ENCODE assay signal across 1 cellular context in genomic region chr9:136806631-136807201, GRCh38.
TF ChIP-seq lines count a peak whose summit lies in the region.

No MANE protein-coding gene starts in this region.

TF ChIP-seq in K562, 482 proteins besides CTCF, POLR2A, EP300 and RAD21:
- no peak for TF ChIP-seq NCOA1 (IDR thresholded peaks at IDR 0.05; ENCODE audit: low read depth)
- TF ChIP-seq HLTF (IDR thresholded peaks at IDR 0.05) = no peak
- TF ChIP-seq ZBTB1 (CRISPR knock-in tag; IDR thresholded peaks at IDR 0.05; ENCODE audit: borderline replicate concordance, low read depth) = no peak
- no peak for TF ChIP-seq CXXC5 (CRISPR knock-in tag; IDR thresholded peaks at IDR 0.05)
- no peak for TF ChIP-seq SUPT5H (IDR thresholded peaks at IDR 0.05)
- TF ChIP-seq CBX1 (IDR thresholded peaks at IDR 0.05; ENCODE audit: low read depth) = no peak
- TF ChIP-seq ZFP30 (CRISPR knock-in tag; IDR thresholded peaks at IDR 0.05; ENCODE audit: borderline replicate concordance) = no peak
- TF ChIP-seq YY1 (IDR thresholded peaks at IDR 0.05; ENCODE audit: borderline replicate concordance in 1 of 3, control insufficient read depth in 1 of 3, extremely low read depth in 1 of 3, insufficient read depth in 3 of 3, insufficient read length in 1 of 3, insufficient replicate concordance in 2 of 3, low read depth in 1 of 3, low read length in 2 of 3) = no peak
- TF ChIP-seq, protein P1, sequence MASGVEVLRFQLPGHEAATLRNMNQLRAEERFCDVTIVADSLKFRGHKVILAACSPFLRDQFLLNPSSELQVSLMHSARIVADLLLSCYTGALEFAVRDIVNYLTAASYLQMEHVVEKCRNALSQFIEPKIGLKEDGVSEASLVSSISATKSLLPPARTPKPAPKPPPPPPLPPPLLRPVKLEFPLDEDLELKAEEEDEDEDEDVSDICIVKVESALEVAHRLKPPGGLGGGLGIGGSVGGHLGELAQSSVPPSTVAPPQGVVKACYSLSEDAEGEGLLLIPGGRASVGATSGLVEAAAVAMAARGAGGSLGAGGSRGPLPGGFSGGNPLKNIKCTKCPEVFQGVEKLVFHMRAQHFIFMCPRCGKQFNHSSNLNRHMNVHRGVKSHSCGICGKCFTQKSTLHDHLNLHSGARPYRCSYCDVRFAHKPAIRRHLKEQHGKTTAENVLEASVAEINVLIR (CRISPR knock-in tag; IDR thresholded peaks at IDR 0.05) = no peak
- no peak for TF ChIP-seq KDM2B (CRISPR knock-in tag; IDR thresholded peaks at IDR 0.05)
- no peak for TF ChIP-seq SAP30 (IDR thresholded peaks at IDR 0.05; ENCODE audit: borderline replicate concordance, insufficient read depth, low read depth, low read length, poor library complexity, severe bottlenecking)
- TF ChIP-seq KDM1A (IDR thresholded peaks at IDR 0.05) = no peak
- no peak for TF ChIP-seq ZNF280A (IDR thresholded peaks at IDR 0.05; ENCODE audit: low read depth, partially characterized antibody)
- no peak for TF ChIP-seq SIN3A (IDR thresholded peaks at IDR 0.05; ENCODE audit: borderline replicate concordance in 2 of 2, control insufficient read depth in 1 of 2, low read depth in 2 of 2, low read length in 2 of 2)
- no peak for TF ChIP-seq C11orf30 (IDR thresholded peaks at IDR 0.05; ENCODE audit: low read depth)
- TF ChIP-seq TAF15 (IDR thresholded peaks at IDR 0.05; ENCODE audit: low read depth, low read length) = no peak
- TF ChIP-seq RBM39 (optimal IDR thresholded peaks at IDR 0.05; ENCODE audit: low read depth, low read length) = no peak
- TF ChIP-seq ETS2 (tag; IDR thresholded peaks at IDR 0.05; ENCODE audit: borderline replicate concordance, poor library complexity, severe bottlenecking) = no peak
- TF ChIP-seq, protein P2, sequence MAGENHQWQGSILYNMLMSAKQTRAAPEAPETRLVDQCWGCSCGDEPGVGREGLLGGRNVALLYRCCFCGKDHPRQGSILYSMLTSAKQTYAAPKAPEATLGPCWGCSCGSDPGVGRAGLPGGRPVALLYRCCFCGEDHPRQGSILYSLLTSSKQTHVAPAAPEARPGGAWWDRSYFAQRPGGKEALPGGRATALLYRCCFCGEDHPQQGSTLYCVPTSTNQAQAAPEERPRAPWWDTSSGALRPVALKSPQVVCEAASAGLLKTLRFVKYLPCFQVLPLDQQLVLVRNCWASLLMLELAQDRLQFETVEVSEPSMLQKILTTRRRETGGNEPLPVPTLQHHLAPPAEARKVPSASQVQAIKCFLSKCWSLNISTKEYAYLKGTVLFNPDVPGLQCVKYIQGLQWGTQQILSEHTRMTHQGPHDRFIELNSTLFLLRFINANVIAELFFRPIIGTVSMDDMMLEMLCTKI (IDR thresholded peaks at IDR 0.05; ENCODE audit: partially characterized antibody) = no peak
